In genomic region chr2:219279916-219280516, GRCh38 we compare ENCODE assay signal across 8 cellular contexts. TPM values are rescaled to one million over a fixed set of nuclear protein-coding genes. Genes with fewer than 3 reads are reported as not detected.
DNase-seq lines count a peak whose midpoint lies in the region; ATAC-seq and TF ChIP-seq lines count a peak whose summit lies in the region.

No MANE protein-coding gene starts in this region.

- DNase-seq in effector memory CD8-positive, alpha-beta T cell = no peak
- DNase-seq in neural progenitor cell (ENCODE audit: low spot score) (peak; percentile 24), NOMO-1 treated with DMSO at 0.1 percent for 48 hours (lab: John Stamatoyannopoulos, UW; ENCODE audit: unreplicated experiment) (no peak)

- TF ChIP-seq CTCF in C4-2B (conservative IDR thresholded peaks at IDR 0.05) (no peak), Loucy (conservative IDR thresholded peaks at IDR 0.05; ENCODE audit: low read length) (peak; percentile 31; the same call in 1 of the 2 replicates), neural progenitor cell (IDR thresholded peaks at IDR 0.05) (no peak)

- H3K79me2 ChIP-seq in Loucy (ENCODE audit: insufficient read depth, low read length) (peaks cover 6% of the 10 kb centered on the region; the same call in 1 of the 2 replicates), neural progenitor cell (ENCODE audit: low read depth) (no peaks in the 10 kb centered on the region)

- H3K36me3 Mint-ChIP-seq in effector memory CD8-positive, alpha-beta T cell (ENCODE audit: insufficient read depth) = peaks cover 64% of the 10 kb centered on the region
- peaks cover 7% of the 10 kb centered on the region for H3K36me3 Mint-ChIP-seq in neural progenitor cell

- H3K27me3 ChIP-seq in Loucy (ENCODE audit: insufficient read depth, low read length, poor library complexity, severe bottlenecking) (no peaks in the 10 kb centered on the region), neural progenitor cell (peaks cover 5% of the 10 kb centered on the region)

- H3F3A ChIP-seq in Loucy (ENCODE audit: low read depth) (no peaks in the 10 kb centered on the region), neural progenitor cell (ENCODE audit: low read depth) (peaks cover 13% of the 10 kb centered on the region)

- H3K27me3 Mint-ChIP-seq in effector memory CD8-positive, alpha-beta T cell = no peaks in the 10 kb centered on the region
- H3K27me3 Mint-ChIP-seq in neural progenitor cell (ENCODE audit: insufficient read depth, low read depth) = peaks cover 8% of the 10 kb centered on the region

- H3K27ac Mint-ChIP-seq in effector memory CD8-positive, alpha-beta T cell = peak overlapping the region; percentile 98 to 99
- peak overlapping the region; percentile 78 for H3K27ac Mint-ChIP-seq in neural progenitor cell

- H4K20me1 ChIP-seq in Loucy (ENCODE audit: insufficient read depth, low read length, poor library complexity, severe bottlenecking) (peaks cover 6% of the 10 kb centered on the region), neural progenitor cell (ENCODE audit: low read depth) (no peaks in the 10 kb centered on the region)

- H3K4me3 ChIP-seq in Loucy (ENCODE audit: low read length, poor library complexity, severe bottlenecking) = peak overlapping the region; percentile 75
- peak overlapping the region; percentile 59 for H3K4me3 ChIP-seq in neural progenitor cell

- peaks cover 28 to 37% of the 10 kb centered on the region in 2 donors for H3K4me1 Mint-ChIP-seq in effector memory CD8-positive, alpha-beta T cell (ENCODE audit: low read depth in 2 of 2)
- H3K4me1 Mint-ChIP-seq in neural progenitor cell = peaks cover 30% of the 10 kb centered on the region

- H2AFZ ChIP-seq in Loucy (ENCODE audit: low read length) = peak overlapping the region; percentile 58; the same call in 1 of the 2 replicates
- no peak overlapping the region for H2AFZ ChIP-seq in neural progenitor cell (replicated peaks)

- H3K9me3 ChIP-seq in Loucy (ENCODE audit: insufficient read depth, low read depth, low read length) = no peaks in the 10 kb centered on the region
- no peaks in the 10 kb centered on the region for H3K9me3 ChIP-seq in neural progenitor cell (ENCODE audit: low read depth)

- H3K9me2 ChIP-seq in Loucy (replicated peaks; ENCODE audit: low read depth, low read length) = no peaks in the 10 kb centered on the region

- peak overlapping the region; percentile 76 for H3K9ac ChIP-seq in Loucy (ENCODE audit: low read depth, low read length, poor library complexity, severe bottlenecking)
- H3K9ac ChIP-seq in neural progenitor cell = no peak overlapping the region

- peak overlapping the region; percentile 78 for H3K4me2 ChIP-seq in Loucy (ENCODE audit: low read depth, low read length, poor library complexity, severe bottlenecking)
- H3K4me2 ChIP-seq in neural progenitor cell = peak overlapping the region; percentile 79

- H3K27ac ChIP-seq in C4-2B = peak overlapping the region; percentile 69
- no peak overlapping the region for H3K27ac ChIP-seq in neural progenitor cell

- peak overlapping the region; percentile 83 to 84 for H3K4me3 Mint-ChIP-seq in effector memory CD8-positive, alpha-beta T cell
- peak overlapping the region; percentile 91 for H3K4me3 Mint-ChIP-seq in neural progenitor cell

- ATAC-seq in effector memory CD8-positive, alpha-beta T cell (replicated peaks) = no peak
- ATAC-seq in HG02852 (IDR thresholded peaks at IDR 0.05; ENCODE audit: unreplicated experiment) = no peak
- ATAC-seq in HG03039 (IDR thresholded peaks at IDR 0.05; ENCODE audit: unreplicated experiment) = no peak
- no peak for ATAC-seq in HG03280 (IDR thresholded peaks at IDR 0.05; ENCODE audit: unreplicated experiment)

- H3K9me3 Mint-ChIP-seq in effector memory CD8-positive, alpha-beta T cell = no peaks in the 10 kb centered on the region
- H3K9me3 Mint-ChIP-seq in neural progenitor cell = no peaks in the 10 kb centered on the region

- H3K36me3 ChIP-seq in Loucy (ENCODE audit: insufficient read depth, low read length) (no peaks in the 10 kb centered on the region; the same call in 1 of the 2 replicates), neural progenitor cell (no peaks in the 10 kb centered on the region)

- H3K4me1 ChIP-seq in Loucy (ENCODE audit: insufficient read depth, low read length, poor library complexity, severe bottlenecking) (peaks cover 23% of the 10 kb centered on the region), neural progenitor cell (peaks cover 15% of the 10 kb centered on the region)

RNA-seq across cellular contexts. Expression of gene DNAJB2, which starts 0.8 kb away (rescaled TPM):
- total RNA-seq in neural progenitor cell (ENCODE audit: low replicate concordance) = 35.0 and 37.0 TPM in 2 replicates

RNA-seq across cellular contexts. Expression of gene TUBA4A, which starts 26.3 kb away (rescaled TPM):
- total RNA-seq in neural progenitor cell (ENCODE audit: low replicate concordance) = 0.56 TPM in 1 of 2 replicates, not detected in the other

RNA-seq across cellular contexts. Expression of gene TUBA4B, which starts 27.0 kb away (rescaled TPM):
- total RNA-seq in neural progenitor cell (ENCODE audit: low replicate concordance) = not detected in 2 replicates

RNA-seq across cellular contexts. Expression of gene PTPRN, which starts 29.2 kb away (rescaled TPM):
- total RNA-seq in neural progenitor cell (ENCODE audit: low replicate concordance) = 0.60 and 4.2 TPM in 2 replicates

RNA-seq across cellular contexts. Expression of gene STK16, which starts 34.7 kb away (rescaled TPM):
- 19.9 and 26.8 TPM in 2 replicates for total RNA-seq in neural progenitor cell (ENCODE audit: low replicate concordance)
